Comparison of ENCODE assay signal across 8 cellular contexts in genomic region chr11:78045851-78046485, GRCh38.
DNase-seq lines count a peak whose midpoint lies in the region; ATAC-seq lines count a peak whose summit lies in the region.

No MANE protein-coding gene starts in this region.

- ATAC-seq in HG02981 (IDR thresholded peaks at IDR 0.05; ENCODE audit: unreplicated experiment), result peak; percentile 70
- no peak for ATAC-seq in HG02884 (IDR thresholded peaks at IDR 0.05; ENCODE audit: unreplicated experiment)

- peak overlapping the region; percentile 85 for H3K27ac ChIP-seq in cingulate gyrus (ENCODE audit: low read depth, low read length)

- DNase-seq in GDM1 (lab: John Stamatoyannopoulos, UW) (peak; percentile 56), NCI-H2227 (lab: John Stamatoyannopoulos, UW; ENCODE audit: unreplicated experiment) (peak; percentile 90), left kidney (ENCODE audit: low read depth, low spot score) (peak; percentile 91)
- DNase-seq in activated CD4-positive, alpha-beta T cell treated with anti-CD3 and anti-CD28 coated beads for 48 hours, result peak; percentile 83
- DNase-seq in stimulated activated CD4-positive, alpha-beta T cell treated with anti-CD3 and anti-CD28 coated beads, Interleukin-2, amount 100 ng/mL, for 4 hours (ENCODE audit: low read depth), result peak; percentile 58
